ENCODE assay signal across 8 cellular contexts in the genomic region with DNA sequence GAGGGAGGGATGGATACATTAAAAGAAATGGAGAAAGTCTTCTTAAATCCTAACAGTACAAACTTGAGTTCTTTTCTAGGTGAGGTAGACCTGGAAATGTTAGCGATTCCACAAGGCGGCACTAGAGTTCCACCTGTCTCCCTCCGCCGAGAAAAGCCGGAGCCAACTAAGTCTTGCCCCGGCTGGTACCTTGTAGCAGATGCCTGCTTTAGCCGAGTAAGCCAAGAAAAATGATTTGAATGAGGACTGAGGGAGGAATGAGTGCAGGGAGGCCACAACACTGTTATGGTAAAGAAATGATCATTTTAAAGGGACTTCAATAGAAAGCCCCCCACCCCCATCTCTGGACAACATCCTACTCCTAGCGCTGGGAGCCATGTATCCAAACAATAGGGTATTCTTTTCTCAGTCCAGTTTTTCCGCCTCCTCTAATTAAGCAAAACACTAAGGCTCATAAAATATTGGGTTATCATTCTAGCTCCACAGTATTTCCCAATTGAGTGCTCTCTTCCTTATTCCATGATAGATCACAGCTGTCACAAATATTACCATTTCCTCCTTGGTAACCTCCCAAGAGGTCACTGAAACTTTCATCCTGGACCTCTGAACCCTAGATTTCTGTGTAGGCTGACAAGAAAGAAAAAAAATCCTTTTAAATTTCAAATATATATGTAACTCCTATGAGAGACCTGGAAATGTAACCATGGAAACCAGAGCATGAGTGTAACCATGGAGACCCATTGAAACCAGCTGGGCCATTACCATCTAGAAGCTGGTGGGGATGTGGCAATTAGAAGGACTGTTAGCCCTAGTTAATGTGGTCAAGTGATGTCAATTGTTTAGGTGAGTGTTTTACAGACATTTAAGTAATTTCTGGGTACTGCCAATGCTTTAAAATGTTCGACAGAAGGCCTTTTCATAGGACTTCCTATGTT. TPM values are rescaled to one million over a fixed set of nuclear protein-coding genes. Genes with fewer than 3 reads are reported as not detected.
DNase-seq lines count a peak whose midpoint lies in the region; ATAC-seq and TF ChIP-seq lines count a peak whose summit lies in the region.

No MANE protein-coding gene starts in this region.

- H3K27me3 Mint-ChIP-seq in activated CD4-positive, alpha-beta T cell treated with anti-CD3 and anti-CD28 coated beads for 36 hours = peaks cover 29% of the 10 kb centered on the region

- intact Hi-C loops in activated CD4-positive, alpha-beta T cell treated with anti-CD3 and anti-CD28 coated beads for 36 hours (cut with DNase I, micrococcal nuclease) = loop anchor here (1.0 to 5.0 kb wide), 7 partner anchors 73 to 347 kb away; a partner anchor contains a TSS

- H3K36me3 Mint-ChIP-seq in activated CD4-positive, alpha-beta T cell treated with anti-CD3 and anti-CD28 coated beads for 36 hours (ENCODE audit: low read depth) = no peaks in the 10 kb centered on the region

- H3K27me3 ChIP-seq in GM06990 (replicated peaks; ENCODE audit: control insufficient read depth, insufficient read depth, low read length) = no peaks in the 10 kb centered on the region

- CTCF ChIA-PET in activated CD4-positive, alpha-beta T cell treated with anti-CD3 and anti-CD28 coated beads for 36 hours (lab: Charles Lee) = interaction anchor here (0.7 to 5.1 kb wide), 41 partner anchors 8 to 444 kb away, joined by 3 to 88 read pairs (median 3); a partner anchor contains a TSS

- H3K9me3 Mint-ChIP-seq in activated CD4-positive, alpha-beta T cell treated with anti-CD3 and anti-CD28 coated beads for 36 hours (ENCODE audit: low read depth) = no peaks in the 10 kb centered on the region

- H3K4me1 Mint-ChIP-seq in activated CD4-positive, alpha-beta T cell treated with anti-CD3 and anti-CD28 coated beads for 36 hours = peaks cover 18% of the 10 kb centered on the region

- POLR2A ChIA-PET in activated CD4-positive, alpha-beta T cell treated with anti-CD3 and anti-CD28 coated beads for 36 hours (lab: Charles Lee) = no interaction called here

- DNase-seq in GM06990 (ENCODE audit: extremely low read depth, insufficient read length) (peak; percentile 38), NCI-H226 (peak; percentile 76), kidney glomerular epithelial cell (lab: John Stamatoyannopoulos, UW) (peak; percentile 79)
- peak; percentile 90 for DNase-seq in activated CD4-positive, alpha-beta T cell treated with anti-CD3 and anti-CD28 coated beads for 36 hours
- DNase-seq in stimulated activated CD4-positive, alpha-beta T cell treated with anti-CD3 and anti-CD28 coated beads, Interleukin-15, amount 100 ng/mL, for 48 hours (ENCODE audit: low read depth in 2 of 2) = peak; percentile 59 to 72

- no peaks in the 10 kb centered on the region for H3K36me3 ChIP-seq in GM06990 (ENCODE audit: control insufficient read depth, insufficient read depth, low read length)

- H3K4me3 ChIP-seq in GM06990 (replicated peaks; ENCODE audit: low read depth, low read length) = no peak overlapping the region

- peak; percentile 95 for TF ChIP-seq CTCF in GM06990 (IDR thresholded peaks at IDR 0.05; ENCODE audit: insufficient read depth, low read length, poor library complexity, severe bottlenecking)

- H3K27ac Mint-ChIP-seq in activated CD4-positive, alpha-beta T cell treated with anti-CD3 and anti-CD28 coated beads for 36 hours = no peak overlapping the region

- H3K27ac ChIP-seq in cingulate gyrus (ENCODE audit: low read depth, low read length) = peak overlapping the region; percentile 84

- H3K4me3 Mint-ChIP-seq in activated CD4-positive, alpha-beta T cell treated with anti-CD3 and anti-CD28 coated beads for 36 hours = peak overlapping the region; percentile 54

- ATAC-seq in HG02981 (IDR thresholded peaks at IDR 0.05; ENCODE audit: unreplicated experiment) (peak; percentile 52), GM21360 (IDR thresholded peaks at IDR 0.05; ENCODE audit: unreplicated experiment) (no peak)
- peak; percentile 85 for ATAC-seq in activated CD4-positive, alpha-beta T cell treated with anti-CD3 and anti-CD28 coated beads for 36 hours

RNA-seq across cellular contexts. Expression of a gene that starts 58.3 kb away (rescaled TPM):
- total RNA-seq in activated CD4-positive, alpha-beta T cell treated with anti-CD3 and anti-CD28 coated beads for 36 hours = 10 to 100 TPM; 31.8 to 40.5 TPM

RNA-seq across cellular contexts. Expression of a gene that starts 58.4 kb away (rescaled TPM):
- total RNA-seq in activated CD4-positive, alpha-beta T cell treated with anti-CD3 and anti-CD28 coated beads for 36 hours = 10 to 100 TPM; 10.1 to 13.6 TPM

Comparison
In these comparisons a context has a peak if more than half of its experiments do, and no peak if none do; other contexts are left out.
1. DNase-seq: peak in every context shown above with its lines; median percentile 90 in activated CD4-positive, alpha-beta T cell treated with anti-CD3 and anti-CD28 coated beads for 36 hours; 79 in kidney glomerular epithelial cell; 76 in NCI-H226; 66 in stimulated activated CD4-positive, alpha-beta T cell treated with anti-CD3 and anti-CD28 coated beads, Interleukin-15, amount 100 ng/mL, for 48 hours; 38 in GM06990.